12 cellular contexts compared by ENCODE assay signal in genomic region chr4:6576512-6576911, GRCh38. TPM values are rescaled to one million over a fixed set of nuclear protein-coding genes. Genes with fewer than 3 reads are reported as not detected.
DNase-seq lines count a peak whose midpoint lies in the region; ATAC-seq and TF ChIP-seq lines count a peak whose summit lies in the region.
"Had no signal": no experiment of that assay in that cellular context is flagged by ENCODE, and none has a peak within 500 bp of the region (broad histone marks: within the 10 kb centered on the region; RNA-seq: fewer than 3 reads in every experiment).

No MANE protein-coding gene starts in this region.

- no peaks in the 10 kb centered on the region for H3K27me3 ChIP-seq in CD8-positive, alpha-beta T cell (ENCODE audit: insufficient read depth, low read length)
- H3K27me3 ChIP-seq in body of pancreas: no peaks in the 10 kb centered on the region

- H3K27ac ChIP-seq in CD8-positive, alpha-beta T cell (ENCODE audit: low read depth, low read length): no peak overlapping the region
- H3K27ac ChIP-seq in body of pancreas: peak overlapping the region in 3 of 4 donors; percentile 37 to 71 (median 65)

- peaks cover 21% of the 10 kb centered on the region for H3K4me1 Mint-ChIP-seq in CD8-positive, alpha-beta T cell (ENCODE audit: low read depth)
- H3K4me1 Mint-ChIP-seq in nephron: no peaks in the 10 kb centered on the region

- peaks cover 35% of the 10 kb centered on the region for H3K36me3 ChIP-seq in CD8-positive, alpha-beta T cell (ENCODE audit: insufficient read depth, low read length)
- H3K36me3 ChIP-seq in body of pancreas (replicated peaks in 1 of 2; ENCODE audit: insufficient read depth in 1 of 2, low read depth in 2 of 2): peaks cover 0 to 12% of the 10 kb centered on the region in 2 donors

- ATAC-seq in CD8-positive, alpha-beta T cell: no peak
- ATAC-seq in body of pancreas: peak; percentile 71
- ATAC-seq in HG02973 (IDR thresholded peaks at IDR 0.05; ENCODE audit: unreplicated experiment): no peak
- ATAC-seq: HCT116 had no signal

- TF ChIP-seq CTCF in CD8-positive, alpha-beta T cell (IDR thresholded peaks at IDR 0.05): no peak
- TF ChIP-seq CTCF in body of pancreas (IDR thresholded peaks at IDR 0.05): no peak
- no peak for TF ChIP-seq CTCF in nephron (IDR thresholded peaks at IDR 0.05; ENCODE audit: unreplicated experiment in 3 of 3)

- POLR2A ChIA-PET in CD8-positive, alpha-beta T cell (lab: Charles Lee): no interaction called here

- H3K4me3 ChIP-seq in CD8-positive, alpha-beta T cell (ENCODE audit: low read depth, low read length): no peak overlapping the region
- no peak overlapping the region for H3K4me3 ChIP-seq in body of pancreas

- intact Hi-C loops in CD8-positive, alpha-beta T cell (cut with DNase I, micrococcal nuclease): loop anchor here (5.0 to 10.0 kb wide), 4 partner anchors 86 to 488 kb away; partner anchors contain the start of genes GRPEL1 (in 1 of the 2), KIAA0232 (in 1 of the 2) and S100P (in 1 of the 2)
- intact Hi-C loops in body of pancreas (cut with DNase I): no loop called here

- DNase-seq in CD8-positive, alpha-beta T cell: no peak
- peak; percentile 41 for DNase-seq in NCI-H1105 (lab: John Stamatoyannopoulos, UW)
- peak; percentile 86 to 93 (median 89) for DNase-seq in body of pancreas
- DNase-seq in NCI-H1930 (lab: John Stamatoyannopoulos, UW): no peak
- no peak for DNase-seq in cerebellar nuclear complex (lab: John Stamatoyannopoulos, UW)
- DNase-seq in NCI-H82 (lab: John Stamatoyannopoulos, UW): no peak
- DNase-seq: activated CD8-positive, alpha-beta memory T cell treated with anti-CD3 and anti-CD28 coated beads for 24 hours; NCI-H524 treated with DMSO at 0.1 percent for 48 hours had no signal

- WGBS in body of pancreas, 2 donors: 25 to 38% methylated on average over 2 to 16 of the region's 16 CpGs

- H3K4me1 ChIP-seq in CD8-positive, alpha-beta T cell (ENCODE audit: insufficient read depth, low read length): peaks cover 22% of the 10 kb centered on the region
- peaks cover 24% of the 10 kb centered on the region for H3K4me1 ChIP-seq in body of pancreas

- CTCF ChIA-PET in CD8-positive, alpha-beta T cell (lab: Charles Lee): no interaction called here

- H3K9me3 ChIP-seq in CD8-positive, alpha-beta T cell (ENCODE audit: low read length): no peaks in the 10 kb centered on the region
- no peaks in the 10 kb centered on the region for H3K9me3 ChIP-seq in body of pancreas

- TF ChIP-seq POLR2A in body of pancreas (IDR thresholded peaks at IDR 0.05): no peak

- no peaks in the 10 kb centered on the region for H3K27me3 Mint-ChIP-seq in CD8-positive, alpha-beta T cell (ENCODE audit: low read depth)
- peaks cover 20% of the 10 kb centered on the region for H3K27me3 Mint-ChIP-seq in nephron (ENCODE audit: low read depth)
- H3K27me3 Mint-ChIP-seq: stimulated activated naive CD8-positive, alpha-beta T cell treated with anti-CD3 and anti-CD28 coated beads, Interleukin-15, Interleukin-2, amounts not matched to agents 100 ng/mL and 50 ng/mL, for 24 hours had no signal

- peak overlapping the region; percentile 74 for H3K4me3 Mint-ChIP-seq in CD8-positive, alpha-beta T cell
- H3K4me3 Mint-ChIP-seq in nephron: peak overlapping the region in 2 of 3 experiments; percentile 25 to 74

- H3K27ac Mint-ChIP-seq in CD8-positive, alpha-beta T cell: no peak overlapping the region
- H3K27ac Mint-ChIP-seq in nephron: no peak overlapping the region

- peaks cover 49% of the 10 kb centered on the region for H3K36me3 Mint-ChIP-seq in CD8-positive, alpha-beta T cell
- H3K36me3 Mint-ChIP-seq in nephron (ENCODE audit: low read depth): peaks cover 28% of the 10 kb centered on the region

- H3K9me3 Mint-ChIP-seq in CD8-positive, alpha-beta T cell: no peaks in the 10 kb centered on the region
- H3K9me3 Mint-ChIP-seq in nephron: no peaks in the 10 kb centered on the region
- H3K9me3 Mint-ChIP-seq: stimulated activated naive CD8-positive, alpha-beta T cell treated with anti-CD3 and anti-CD28 coated beads, Interleukin-15, Interleukin-2, amounts not matched to agents 100 ng/mL and 50 ng/mL, for 24 hours had no signal

RNA-seq across cellular contexts. Expression of gene MAN2B2, which starts 1.5 kb away (rescaled TPM):
- 10 to 100 TPM; 26.4 to 26.7 TPM for total RNA-seq in CD8-positive, alpha-beta T cell
- total RNA-seq in body of pancreas: 10 to 100 TPM; 22.4 to 28.3 TPM

Comparison
In these comparisons a context has a peak if more than half of its experiments do, and no peak if none do; other contexts are left out.
1. DNase-seq: peak in NCI-H1105 (single experiment) and body of pancreas (4 of 4); none in CD8-positive, alpha-beta T cell (0 of 7), NCI-H1930 (0 of 2), cerebellar nuclear complex (0 of 2) and NCI-H82 (single experiment).